In genomic region chr5:68631884-68632283, GRCh38 we compare ENCODE assay signal across 19 cellular contexts.
DNase-seq lines count a peak whose midpoint lies in the region; FAIRE-seq and TF ChIP-seq lines count a peak whose summit lies in the region.
"Had no signal": no experiment of that assay in that cellular context is flagged by ENCODE, and none has a peak within 500 bp of the region (broad histone marks: within the 10 kb centered on the region; RNA-seq: fewer than 3 reads in every experiment).

No MANE protein-coding gene starts in this region.

- H3K79me1 ChIP-seq in H1 (ENCODE audit: low read depth, low read length), result no peaks in the 10 kb centered on the region

- H3K9me2 ChIP-seq in hepatocyte (replicated peaks; ENCODE audit: insufficient read depth), result no peaks in the 10 kb centered on the region

- H3K23ac ChIP-seq in H1 (ENCODE audit: insufficient read length), result no peak overlapping the region

- no peak overlapping the region for H2BK20ac ChIP-seq in H1 (ENCODE audit: low read length)

- peak; percentile 49 to 51 for DNase-seq in Caco-2
- DNase-seq in H1 (ENCODE audit: low read depth in 1 of 2, low spot score in 2 of 2), result no peak
- peak; percentile 31 for DNase-seq in renal cortical epithelial cell (ENCODE audit: low read depth)
- DNase-seq in hepatocyte (ENCODE audit: low spot score), result no peak
- DNase-seq in T-helper 2 cell treated with Interferon-gamma antibody and Interleukin-4, amounts not matched to agents 5 μg/mL and 100 μg/mL, for 36 hours (ENCODE audit: low spot score), result no peak
- no peak for DNase-seq in immature natural killer cell
- DNase-seq: 8988T; CD8-positive, alpha-beta T cell; DMS 273 treated with DMSO at 0.1 percent for 48 hours; DMS53; DND-41; EL had no signal

- H3K27me3 ChIP-seq in Caco-2 (replicated peaks; ENCODE audit: control insufficient read depth, insufficient read depth, low read length) (no peaks in the 10 kb centered on the region), H1 (replicated peaks in 1 of 4; ENCODE audit: control insufficient read depth in 3 of 4, extremely low read depth in 1 of 4, insufficient read depth in 3 of 4, low read length in 3 of 4) (no peaks in the 10 kb centered on the region), hepatocyte (no peaks in the 10 kb centered on the region)
- H3K27me3 ChIP-seq: BLaER1 treated with 17β-estradiol and CSF1 and Interleukin-3, amounts not matched to agents 10 nM and 100 nM had no signal

- no peak for FAIRE-seq in H1 (lab: Jason Lieb, UNC)
- FAIRE-seq: GM12878 had no signal

- TF ChIP-seq POLR2A in H1 (IDR thresholded peaks at IDR 0.05; ENCODE audit: control extremely low read depth in 1 of 2, low read depth in 2 of 2, low read length in 2 of 2), result no peak

- H3K23me2 ChIP-seq in H1 (ENCODE audit: low read depth, low read length), result no peaks in the 10 kb centered on the region

- H3K27ac Mint-ChIP-seq in Caco-2 (ENCODE audit: unreplicated experiment) (peak overlapping the region; percentile 32), nephron (peak overlapping the region; percentile 4 to 69 (median 29)), immature natural killer cell (no peak overlapping the region)
- H3K27ac Mint-ChIP-seq in T-helper 2 cell treated with Interferon-gamma antibody and Interleukin-4, amounts not matched to agents 5 μg/mL and 100 μg/mL, for 36 hours, result no peak overlapping the region
- H3K27ac Mint-ChIP-seq: B cell; CD8-positive, alpha-beta T cell had no signal

- intact Hi-C loops in Caco-2 (cut with micrococcal nuclease; ENCODE audit: unreplicated experiment), result no loop called here

- no TSS peak for BruUV-seq in Caco-2 (replicated peaks; lab: Mats Ljungman, UMichigan)

- H3K18ac ChIP-seq in H1 (ENCODE audit: extremely low read depth, low read length), result no peak overlapping the region

- no peak overlapping the region for H4K5ac ChIP-seq in H1 (ENCODE audit: insufficient read length, low read depth, low read length)

- no peak overlapping the region for H3K56ac ChIP-seq in H1 (replicated peaks; ENCODE audit: insufficient read length, low read depth, low read length)

- H3K27ac ChIP-seq in H1 (ENCODE audit: low read depth, low read length) (no peak overlapping the region), hepatocyte (no peak overlapping the region)
- H3K27ac ChIP-seq: BLaER1 treated with 17β-estradiol and CSF1 and Interleukin-3, amounts not matched to agents 10 nM and 100 nM; HL-60 had no signal

- TF ChIP-seq CTCF in Caco-2 (IDR thresholded peaks at IDR 0.05; ENCODE audit: insufficient read depth in 1 of 2, low read depth in 1 of 2, low read length in 1 of 2, severe bottlenecking in 1 of 2, unreplicated experiment in 1 of 2) (no peak), H1 (IDR thresholded peaks at IDR 0.05; ENCODE audit: control extremely low read depth in 1 of 3, insufficient read depth in 1 of 3, low read depth in 1 of 3, low read length in 3 of 3) (no peak), nephron (IDR thresholded peaks at IDR 0.05; ENCODE audit: unreplicated experiment in 3 of 3) (no peak), hepatocyte (IDR thresholded peaks at IDR 0.05; ENCODE audit: poor library complexity) (no peak)

- peaks cover 10% of the 10 kb centered on the region for H3K4me1 Mint-ChIP-seq in Caco-2 (ENCODE audit: low read depth, unreplicated experiment)
- H3K4me1 Mint-ChIP-seq in nephron, result peaks cover 19% of the 10 kb centered on the region
- H3K4me1 Mint-ChIP-seq in T-helper 2 cell treated with Interferon-gamma antibody and Interleukin-4, amounts not matched to agents 5 μg/mL and 100 μg/mL, for 36 hours (ENCODE audit: low read depth), result no peaks in the 10 kb centered on the region
- H3K4me1 Mint-ChIP-seq in immature natural killer cell, result no peaks in the 10 kb centered on the region
- H3K4me1 Mint-ChIP-seq: B cell had no signal

- H3K9me3 ChIP-seq in Caco-2 (no peaks in the 10 kb centered on the region), H1 (ENCODE audit: insufficient read depth in 2 of 2, low read depth in 1 of 2, low read length in 1 of 2) (no peaks in the 10 kb centered on the region; a peak in 1 of 4 replicates), hepatocyte (ENCODE audit: low read depth) (no peaks in the 10 kb centered on the region)
- H3K9me3 ChIP-seq: BLaER1 treated with 17β-estradiol and CSF1 and Interleukin-3, amounts not matched to agents 10 nM and 100 nM; HAP-1 had no signal

- H3K36me3 ChIP-seq in Caco-2 (ENCODE audit: control insufficient read depth, insufficient read depth, low read length) (no peaks in the 10 kb centered on the region), H1 (ENCODE audit: control insufficient read depth in 2 of 4, insufficient read depth in 4 of 4, low read length in 3 of 4) (no peaks in the 10 kb centered on the region), hepatocyte (replicated peaks; ENCODE audit: insufficient read depth, low read depth) (no peaks in the 10 kb centered on the region)
- H3K36me3 ChIP-seq: BLaER1 treated with 17β-estradiol and CSF1 and Interleukin-3, amounts not matched to agents 10 nM and 100 nM; HAP-1 had no signal

- H3K36me3 Mint-ChIP-seq in Caco-2 (ENCODE audit: insufficient read depth, unreplicated experiment), result no peaks in the 10 kb centered on the region
- no peaks in the 10 kb centered on the region for H3K36me3 Mint-ChIP-seq in nephron (ENCODE audit: low read depth)
- no peaks in the 10 kb centered on the region for H3K36me3 Mint-ChIP-seq in T-helper 2 cell treated with Interferon-gamma antibody and Interleukin-4, amounts not matched to agents 5 μg/mL and 100 μg/mL, for 36 hours (ENCODE audit: low read depth)
- no peaks in the 10 kb centered on the region for H3K36me3 Mint-ChIP-seq in immature natural killer cell
- H3K36me3 Mint-ChIP-seq: CD8-positive, alpha-beta T cell had no signal

- no peak overlapping the region for H3K4me3 Mint-ChIP-seq in Caco-2 (ENCODE audit: unreplicated experiment)
- no peak overlapping the region for H3K4me3 Mint-ChIP-seq in nephron
- no peak overlapping the region for H3K4me3 Mint-ChIP-seq in T-helper 2 cell treated with Interferon-gamma antibody and Interleukin-4, amounts not matched to agents 5 μg/mL and 100 μg/mL, for 36 hours
- H3K4me3 Mint-ChIP-seq in immature natural killer cell, result no peak overlapping the region
- H3K4me3 Mint-ChIP-seq: B cell; CD8-positive, alpha-beta T cell; IgD-negative memory B cell had no signal

- H2AFZ ChIP-seq in H1 (ENCODE audit: low read length) (0 out of 2 replicates have a peak overlapping the region, but pooled peaks have one; percentile 80), hepatocyte (no peak overlapping the region)

- no peak overlapping the region for H3K9ac ChIP-seq in H1 (replicated peaks in 1 of 4; ENCODE audit: extremely low read depth in 1 of 4, low read depth in 3 of 4, low read length in 3 of 4)
- H3K9ac ChIP-seq: BLaER1 treated with 17β-estradiol and CSF1 and Interleukin-3, amounts not matched to agents 10 nM and 100 nM had no signal

- TF ChIP-seq RAD21 in H1 (IDR thresholded peaks at IDR 0.05 in 1 of 2, conservative IDR thresholded peaks at IDR 0.05 in 1 of 2; ENCODE audit: low read depth in 2 of 2, low read length in 2 of 2), result no peak

- H3K14ac ChIP-seq in H1 (ENCODE audit: insufficient read length), result no peak overlapping the region

- H3K4me3 ChIP-seq in Caco-2 (ENCODE audit: low read depth, low read length) (no peak overlapping the region), H1 (ENCODE audit: extremely low read depth in 1 of 4, insufficient read depth in 2 of 4, low read depth in 3 of 4, low read length in 4 of 4) (no peak overlapping the region), hepatocyte (no peak overlapping the region)
- H3K4me3 ChIP-seq: BLaER1 treated with 17β-estradiol and CSF1 and Interleukin-3, amounts not matched to agents 10 nM and 100 nM; GM12878; HAP-1 had no signal

- H4K8ac ChIP-seq in H1 (ENCODE audit: extremely low read depth, insufficient read depth, low read length), result no peak overlapping the region

- CTCF ChIA-PET in Caco-2 (lab: Charles Lee) (interaction anchor here (0.8 kb wide), 1 partner anchor 252 kb away, joined by 3 read pairs; no protein-coding TSS in a partner anchor), H1 (lab: Charles Lee; ENCODE audit: partially characterized antibody) (interaction anchor here (1.0 kb wide), 1 partner anchor 338 kb away, joined by 3 read pairs; no protein-coding TSS in a partner anchor)

- no peak overlapping the region for H2BK5ac ChIP-seq in H1 (ENCODE audit: low read depth, low read length)

- no peaks in the 10 kb centered on the region for H3K27me3 Mint-ChIP-seq in Caco-2 (ENCODE audit: insufficient read depth, unreplicated experiment)
- peaks cover 3% of the 10 kb centered on the region for H3K27me3 Mint-ChIP-seq in nephron (ENCODE audit: low read depth)
- H3K27me3 Mint-ChIP-seq in T-helper 2 cell treated with Interferon-gamma antibody and Interleukin-4, amounts not matched to agents 5 μg/mL and 100 μg/mL, for 36 hours (ENCODE audit: low read depth), result peaks cover 11% of the 10 kb centered on the region
- peaks cover 0 to 8% (median 1%) of the 10 kb centered on the region in 3 donors for H3K27me3 Mint-ChIP-seq in immature natural killer cell (ENCODE audit: low read depth in 3 of 3)
- H3K27me3 Mint-ChIP-seq: B cell, IgD-negative memory B cell had no signal

- no peaks in the 10 kb centered on the region for H3K79me2 ChIP-seq in H1 (ENCODE audit: control insufficient read depth in 1 of 2, insufficient read depth in 2 of 2, low read length in 2 of 2)
- no peaks in the 10 kb centered on the region for H3K79me2 ChIP-seq in hepatocyte

- no peak for TF ChIP-seq EP300 in H1 (IDR thresholded peaks at IDR 0.05; ENCODE audit: borderline replicate concordance in 1 of 2, low read depth in 2 of 2, low read length in 2 of 2)

- POLR2A ChIA-PET in Caco-2 (lab: Charles Lee) (no interaction called here), H1 (lab: Charles Lee; ENCODE audit: partially characterized antibody) (no interaction called here)

- H3K4me2 ChIP-seq in H1 (ENCODE audit: insufficient read depth in 1 of 2, low read depth in 2 of 2, low read length in 2 of 2) (no peak overlapping the region), hepatocyte (no peak overlapping the region)
- H3K4me2 ChIP-seq: BLaER1 treated with 17β-estradiol and CSF1 and Interleukin-3, amounts not matched to agents 10 nM and 100 nM had no signal

- no peaks in the 10 kb centered on the region for H4K20me1 ChIP-seq in H1 (replicated peaks in 1 of 2; ENCODE audit: control insufficient read depth in 1 of 2, insufficient read depth in 2 of 2, low read length in 2 of 2)
- H4K20me1 ChIP-seq in hepatocyte (ENCODE audit: insufficient read depth, poor library complexity, severe bottlenecking), result no peaks in the 10 kb centered on the region
- H4K20me1 ChIP-seq: BLaER1 treated with 17β-estradiol and CSF1 and Interleukin-3, amounts not matched to agents 10 nM and 100 nM had no signal

- H3K9me3 Mint-ChIP-seq in Caco-2 (ENCODE audit: unreplicated experiment), result no peaks in the 10 kb centered on the region
- H3K9me3 Mint-ChIP-seq in nephron, result no peaks in the 10 kb centered on the region
- no peaks in the 10 kb centered on the region for H3K9me3 Mint-ChIP-seq in T-helper 2 cell treated with Interferon-gamma antibody and Interleukin-4, amounts not matched to agents 5 μg/mL and 100 μg/mL, for 36 hours
- no peaks in the 10 kb centered on the region for H3K9me3 Mint-ChIP-seq in immature natural killer cell
- H3K9me3 Mint-ChIP-seq: CD8-positive, alpha-beta T cell had no signal

- no peak overlapping the region for H2BK15ac ChIP-seq in H1 (ENCODE audit: low read length)

- no peak overlapping the region for H2BK12ac ChIP-seq in H1 (ENCODE audit: low read depth, low read length)

- no peak overlapping the region for H3K4ac ChIP-seq in H1 (replicated peaks; ENCODE audit: insufficient read length, low read depth, low read length)

- H2BK120ac ChIP-seq in H1 (replicated peaks; ENCODE audit: low read depth, low read length), result no peak overlapping the region

- H2AK5ac ChIP-seq in H1 (ENCODE audit: low read depth, low read length), result no peak overlapping the region

- H4K91ac ChIP-seq in H1 (replicated peaks; ENCODE audit: insufficient read length, low read length), result no peak overlapping the region

- WGBS in H1 (ENCODE audit: extremely low coverage in 1 of 2, insufficient coverage in 1 of 2, insufficient read length in 1 of 2, insufficient replicate concordance in 2 of 2, low coverage in 1 of 2, low lambda C conversion rate in 2 of 2, missing lambda C conversion rate in 1 of 2), 2 experiments, result 85% methylated on average over 2 of the region's 2 CpGs; no CpG with 5 or more reads in 1 of the 2 experiments
- 73% methylated on average over 2 of the region's 2 CpGs for whole genome bisulfite sequencing in hepatocyte (ENCODE audit: low lambda C conversion rate, missing lambda C conversion rate)

- H3K4me1 ChIP-seq in Caco-2 (no peaks in the 10 kb centered on the region; the same call in 1 of the 2 replicates), H1 (replicated peaks in 1 of 4; ENCODE audit: control insufficient read depth in 3 of 4, insufficient read depth in 4 of 4, low read length in 3 of 4) (peaks cover 0 to 8% (median 0%) of the 10 kb centered on the region in 4 experiments; a peak in 1 of 7 replicates), hepatocyte (ENCODE audit: insufficient read depth) (no peaks in the 10 kb centered on the region)
- H3K4me1 ChIP-seq: BLaER1 treated with 17β-estradiol and CSF1 and Interleukin-3, amounts not matched to agents 10 nM and 100 nM; HAP-1 had no signal

Comparison
In these comparisons a context has a peak if more than half of its experiments do, and no peak if none do; other contexts are left out.
1. DNase-seq: peak in Caco-2 (2 of 2) and renal cortical epithelial cell (single experiment); none in H1 (0 of 2), hepatocyte (single experiment), T-helper 2 cell treated with Interferon-gamma antibody and Interleukin-4, amounts not matched to agents 5 μg/mL and 100 μg/mL, for 36 hours (single experiment) and immature natural killer cell (0 of 3).
2. H3K27ac Mint-ChIP-seq: peak in Caco-2 (single experiment) and nephron (3 of 3); none in T-helper 2 cell treated with Interferon-gamma antibody and Interleukin-4, amounts not matched to agents 5 μg/mL and 100 μg/mL, for 36 hours (single experiment) and immature natural killer cell (0 of 6).